In genomic region chr3:39533226-39533625, GRCh38 we compare ENCODE assay signal across 21 cellular contexts.
"Had no signal": no experiment of that assay in that cellular context is flagged by ENCODE, and none has a peak within 500 bp of the region (broad histone marks: within the 10 kb centered on the region; RNA-seq: fewer than 3 reads in every experiment).

No MANE protein-coding gene starts in this region.

- FAIRE-seq: endometrium, keratinocyte had no signal

- H3K4me3 ChIP-seq: colonic mucosa, esophagus muscularis mucosa, gastroesophageal sphincter, heart left ventricle, hepatocyte, left lung, lower lobe of right lung, mucosa of descending colon had no signal

- H3K27me3 ChIP-seq: colonic mucosa, esophagus muscularis mucosa, foreskin keratinocyte, gastroesophageal sphincter, heart left ventricle, left lung had no signal

- H3K36me3 ChIP-seq: colonic mucosa, esophagus muscularis mucosa, gastroesophageal sphincter, heart left ventricle, left lung, lower lobe of right lung had no signal

- H3K9me3 ChIP-seq: colonic mucosa, esophagus muscularis mucosa, gastroesophageal sphincter, heart left ventricle, left lung, lower lobe of right lung, mucosa of descending colon had no signal

- ATAC-seq: effector memory CD8-positive, alpha-beta T cell; foreskin keratinocyte; gastroesophageal sphincter; heart left ventricle; left cardiac atrium; left lung; left ventricle myocardium superior; lower lobe of right lung; mucosa of descending colon had no signal

- DNase-seq: colonic mucosa; cortex of kidney; effector CD8-positive, alpha-beta T cell; effector memory CD8-positive, alpha-beta T cell; endodermal cell; foreskin keratinocyte; heart left ventricle; hypothalamus; immature natural killer cell; left cardiac atrium; left lung; left ventricle myocardium superior; lower lobe of right lung; mesenchymal stem cell; mucosa of descending colon; naive B cell had no signal

- H3K4me1 ChIP-seq: colonic mucosa, esophagus muscularis mucosa, foreskin keratinocyte, gastroesophageal sphincter, heart left ventricle, left lung, lower lobe of right lung had no signal

- H3K4me2 ChIP-seq: hepatocyte had no signal

- H2AFZ ChIP-seq: hepatocyte had no signal

- H3K27ac ChIP-seq: colonic mucosa, esophagus muscularis mucosa, foreskin keratinocyte, gastroesophageal sphincter, heart left ventricle, hepatocyte, left lung, lower lobe of right lung had no signal

- H3K79me2 ChIP-seq: hepatocyte had no signal
